11 cellular contexts compared by ENCODE assay signal in genomic region chr14:105470812-105471771, GRCh38.
A peak's percentile ranks its signal among the peaks of the same experiment; 100 is the strongest.
DNase-seq lines count a peak whose midpoint lies in the region; ATAC-seq, FAIRE-seq and TF ChIP-seq lines count a peak whose summit lies in the region.
"Had no signal": no experiment of that assay in that cellular context is flagged by ENCODE, and none has a peak within 500 bp of the region (broad histone marks: within the 10 kb centered on the region; RNA-seq: fewer than 3 reads in every experiment).

No MANE protein-coding gene starts in this region.

- TF ChIP-seq CTCF in HEK293 (tag by site-specific recombination; IDR thresholded peaks at IDR 0.05): peak; percentile 41; the same call in 1 of the 2 replicates
- TF ChIP-seq CTCF in retinal pigment epithelial cell (conservative IDR thresholded peaks at IDR 0.05; ENCODE audit: low read depth, low read length): peak; percentile 37

- POLR2A ChIA-PET in HEK293 (lab: Yijun Ruan, JAX): interaction anchor here (1.4 to 1.6 kb wide), 3 partner anchors 9 to 19 kb away, joined by 3 to 5 read pairs (median 4); no protein-coding TSS in a partner anchor

- H3K4me1 ChIP-seq in HEK293 (ENCODE audit: control insufficient read depth, insufficient read depth, low read length): peaks cover 16% of the 10 kb centered on the region

- H3K27ac ChIP-seq in HEK293 (ENCODE audit: extremely low read depth, low read depth, low read length): peak overlapping the region; percentile 47

- FAIRE-seq in HTR-8/SVneo (lab: Jason Lieb, UNC): no peak
- FAIRE-seq: keratinocyte had no signal

- no peak for ATAC-seq in HG03095 (IDR thresholded peaks at IDR 0.05; ENCODE audit: unreplicated experiment)
- no peak for ATAC-seq in HG03378 (IDR thresholded peaks at IDR 0.05; ENCODE audit: unreplicated experiment)

- peaks cover 0 to 37% of the 10 kb centered on the region in 2 experiments; a peak in 1 of 3 replicates for H3K36me3 ChIP-seq in HEK293 (ENCODE audit: control insufficient read depth in 2 of 2, insufficient read depth in 1 of 2, low read length in 2 of 2)

- CTCF ChIA-PET in HEK293 (lab: Yijun Ruan, JAX): interaction anchor here (0.9 to 5.7 kb wide), 4 partner anchors 10 to 23 kb away, joined by 4 to 36 read pairs (median 18); partner anchors contain the start of gene CRIP1

- intact Hi-C loops in head of caudate nucleus (cut with DNase I): loop anchor here (5.0 kb wide), 1 partner anchor 59 kb away; no protein-coding TSS in a partner anchor

- DNase-seq in NCI-H69 (lab: John Stamatoyannopoulos, UW) (peak; percentile 89), head of caudate nucleus (peak in 38 of 42 donors; percentile 44 to 90 (median 69)), retinal pigment epithelial cell (ENCODE audit: low read depth) (no peak), HTR-8/SVneo (ENCODE audit: insufficient read length, low spot score) (no peak), NCI-H2196 (lab: John Stamatoyannopoulos, UW; ENCODE audit: unreplicated experiment) (no peak)
- DNase-seq: effector CD8-positive, alpha-beta T cell; stimulated activated CD4-positive, alpha-beta T cell treated with anti-CD3 and anti-CD28 coated beads, Interleukin-12 subunit alpha, Interleukin-12 subunit beta, amount 100 ng/mL, for 4 hours had no signal

- H3K4me3 ChIP-seq in HEK293 (ENCODE audit: low read depth, low read length): no peak overlapping the region
- no peak overlapping the region for H3K4me3 ChIP-seq in retinal pigment epithelial cell (ENCODE audit: low read length)

- no peaks in the 10 kb centered on the region for H3K9me3 ChIP-seq in HEK293 (ENCODE audit: control insufficient read depth, insufficient read depth, low read depth, low read length)

TF ChIP-seq in HEK293, 187 proteins besides CTCF, POLR2A, EP300 and RAD21 (continues in another document):
- TF ChIP-seq ZNF600 (tag by site-specific recombination; IDR thresholded peaks at IDR 0.05) (peak; percentile 67), ZNF138 (tag by site-specific recombination; IDR thresholded peaks at IDR 0.05; ENCODE audit: borderline replicate concordance) (no peak), ZFHX2 (tag by site-specific recombination; conservative IDR thresholded peaks at IDR 0.05) (peak; percentile 44; the same call in 1 of the 2 replicates), ZBTB17 (tag by site-specific recombination; IDR thresholded peaks at IDR 0.05) (peak; percentile 46; the same call in 1 of the 2 replicates), ZBTB20 (tag by site-specific recombination; IDR thresholded peaks at IDR 0.05) (peak; percentile 21; the same call in 1 of the 2 replicates), ZBTB7A (tag by site-specific recombination; IDR thresholded peaks at IDR 0.05; ENCODE audit: low read depth) (no peak), KLF16 (tag by site-specific recombination; IDR thresholded peaks at IDR 0.05) (no peak), GLIS1 (tag by site-specific recombination; IDR thresholded peaks at IDR 0.05) (peak; percentile 100), KLF9 (tag by site-specific recombination; IDR thresholded peaks at IDR 0.05; ENCODE audit: low read depth) (0 out of 2 replicates have a peak, but pooled peaks have one; percentile 11), HOXD13 (CRISPR knock-in tag; IDR thresholded peaks at IDR 0.05; ENCODE audit: borderline replicate concordance) (no peak), ZNF324 (tag by site-specific recombination; IDR thresholded peaks at IDR 0.05) (0 out of 2 replicates have a peak, but pooled peaks have one; percentile 26), HIC1 (tag by site-specific recombination; IDR thresholded peaks at IDR 0.05) (peak; percentile 78), IKZF3 (tag by site-specific recombination; IDR thresholded peaks at IDR 0.05) (0 out of 2 replicates have a peak, but pooled peaks have one; percentile 8), GLIS2 (tag by site-specific recombination; IDR thresholded peaks at IDR 0.05) (peak; percentile 91), ZBTB8A (tag by site-specific recombination; IDR thresholded peaks at IDR 0.05) (peak; percentile 35; the same call in 1 of the 2 replicates), ZNF645 (tag by site-specific recombination; IDR thresholded peaks at IDR 0.05) (no peak), ZIC2 (tag by site-specific recombination; IDR thresholded peaks at IDR 0.05) (peak; percentile 99), ZNF423 (tag by site-specific recombination; IDR thresholded peaks at IDR 0.05) (peak; percentile 97), SP2 (tag by site-specific recombination; IDR thresholded peaks at IDR 0.05) (0 out of 2 replicates have a peak, but pooled peaks have one; percentile 6), ZNF341 (tag by site-specific recombination; IDR thresholded peaks at IDR 0.05; ENCODE audit: low read depth) (0 out of 2 replicates have a peak, but pooled peaks have one; percentile 18), ZNF354C (tag by site-specific recombination; IDR thresholded peaks at IDR 0.05; ENCODE audit: borderline replicate concordance, low read depth) (no peak), KLF8 (tag by site-specific recombination; IDR thresholded peaks at IDR 0.05) (peak; percentile 49; the same call in 1 of the 2 replicates)
- TF ChIP-seq, protein P1, sequence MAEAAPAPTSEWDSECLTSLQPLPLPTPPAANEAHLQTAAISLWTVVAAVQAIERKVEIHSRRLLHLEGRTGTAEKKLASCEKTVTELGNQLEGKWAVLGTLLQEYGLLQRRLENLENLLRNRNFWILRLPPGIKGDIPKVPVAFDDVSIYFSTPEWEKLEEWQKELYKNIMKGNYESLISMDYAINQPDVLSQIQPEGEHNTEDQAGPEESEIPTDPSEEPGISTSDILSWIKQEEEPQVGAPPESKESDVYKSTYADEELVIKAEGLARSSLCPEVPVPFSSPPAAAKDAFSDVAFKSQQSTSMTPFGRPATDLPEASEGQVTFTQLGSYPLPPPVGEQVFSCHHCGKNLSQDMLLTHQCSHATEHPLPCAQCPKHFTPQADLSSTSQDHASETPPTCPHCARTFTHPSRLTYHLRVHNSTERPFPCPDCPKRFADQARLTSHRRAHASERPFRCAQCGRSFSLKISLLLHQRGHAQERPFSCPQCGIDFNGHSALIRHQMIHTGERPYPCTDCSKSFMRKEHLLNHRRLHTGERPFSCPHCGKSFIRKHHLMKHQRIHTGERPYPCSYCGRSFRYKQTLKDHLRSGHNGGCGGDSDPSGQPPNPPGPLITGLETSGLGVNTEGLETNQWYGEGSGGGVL (tag by site-specific recombination; IDR thresholded peaks at IDR 0.05): 0 out of 2 replicates have a peak, but pooled peaks have one; percentile 4
- TF ChIP-seq, protein P2, sequence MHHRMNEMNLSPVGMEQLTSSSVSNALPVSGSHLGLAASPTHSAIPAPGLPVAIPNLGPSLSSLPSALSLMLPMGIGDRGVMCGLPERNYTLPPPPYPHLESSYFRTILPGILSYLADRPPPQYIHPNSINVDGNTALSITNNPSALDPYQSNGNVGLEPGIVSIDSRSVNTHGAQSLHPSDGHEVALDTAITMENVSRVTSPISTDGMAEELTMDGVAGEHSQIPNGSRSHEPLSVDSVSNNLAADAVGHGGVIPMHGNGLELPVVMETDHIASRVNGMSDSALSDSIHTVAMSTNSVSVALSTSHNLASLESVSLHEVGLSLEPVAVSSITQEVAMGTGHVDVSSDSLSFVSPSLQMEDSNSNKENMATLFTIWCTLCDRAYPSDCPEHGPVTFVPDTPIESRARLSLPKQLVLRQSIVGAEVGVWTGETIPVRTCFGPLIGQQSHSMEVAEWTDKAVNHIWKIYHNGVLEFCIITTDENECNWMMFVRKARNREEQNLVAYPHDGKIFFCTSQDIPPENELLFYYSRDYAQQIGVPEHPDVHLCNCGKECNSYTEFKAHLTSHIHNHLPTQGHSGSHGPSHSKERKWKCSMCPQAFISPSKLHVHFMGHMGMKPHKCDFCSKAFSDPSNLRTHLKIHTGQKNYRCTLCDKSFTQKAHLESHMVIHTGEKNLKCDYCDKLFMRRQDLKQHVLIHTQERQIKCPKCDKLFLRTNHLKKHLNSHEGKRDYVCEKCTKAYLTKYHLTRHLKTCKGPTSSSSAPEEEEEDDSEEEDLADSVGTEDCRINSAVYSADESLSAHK (tag by site-specific recombination; IDR thresholded peaks at IDR 0.05): peak; percentile 57

Comparison
In these comparisons a context has a peak if more than half of its experiments do, and no peak if none do; other contexts are left out.
1. DNase-seq: peak in NCI-H69 (single experiment) and head of caudate nucleus (38 of 42); none in retinal pigment epithelial cell (single experiment), HTR-8/SVneo (single experiment) and NCI-H2196 (single experiment).